Comparison of ENCODE assay signal across 1 cellular context in the genomic region with DNA sequence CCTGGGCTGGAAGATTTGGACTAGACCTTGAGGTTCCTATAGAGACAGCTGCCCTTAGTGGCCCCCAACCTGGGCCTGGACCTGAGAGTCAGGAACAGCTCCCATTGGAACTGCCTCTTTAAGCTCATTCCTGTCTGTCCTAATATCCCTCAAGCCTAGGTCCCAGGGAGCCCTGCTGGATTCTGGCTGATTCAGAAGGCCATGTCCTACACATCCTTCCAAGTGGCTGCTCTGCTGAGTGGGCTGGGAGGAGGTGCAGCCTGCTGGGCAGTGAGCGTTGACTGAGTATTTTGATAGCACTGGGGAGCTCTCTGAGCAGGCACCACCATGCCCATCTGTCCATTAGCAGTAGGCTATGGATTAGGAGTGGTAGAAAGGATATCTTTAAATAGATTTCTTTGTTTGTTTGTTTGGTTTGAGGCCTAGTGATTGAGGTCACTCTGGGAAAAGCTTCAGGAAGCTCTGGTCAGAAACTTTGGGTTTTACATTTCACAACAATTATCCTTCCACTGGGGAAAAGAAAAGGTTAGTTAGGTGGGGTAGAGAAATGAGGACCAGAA.
TF ChIP-seq lines count a peak whose summit lies in the region.

No MANE protein-coding gene starts in this region.

TF ChIP-seq in WTC11, 78 proteins besides CTCF, POLR2A, EP300 and RAD21 (continued from another document):
- TF ChIP-seq NR2C2 (CRISPR knock-in tag; IDR thresholded peaks at IDR 0.05): no peak
- no peak for TF ChIP-seq TEAD4 (CRISPR knock-in tag; IDR thresholded peaks at IDR 0.05)
